ENCODE assay signal across 8 cellular contexts in genomic region chr7:22564511-22565045, GRCh38.
DNase-seq lines count a peak whose midpoint lies in the region; ATAC-seq, FAIRE-seq and TF ChIP-seq lines count a peak whose summit lies in the region.

No MANE protein-coding gene starts in this region.

- H4K20me1 ChIP-seq in BLaER1 treated with 17β-estradiol and CSF1 and Interleukin-3, amounts not matched to agents 10 nM and 100 nM, result no peaks in the 10 kb centered on the region
- H4K20me1 ChIP-seq in GM12878 (ENCODE audit: control insufficient read depth, insufficient read depth), result no peaks in the 10 kb centered on the region; the same call in 1 of the 2 replicates

- intact Hi-C loops in GM12878 (cut with micrococcal nuclease; ENCODE audit: unreplicated experiment), result loop anchor here (5.0 kb wide), 1 partner anchor 98 kb away; no protein-coding TSS in a partner anchor
- intact Hi-C loops in lower lobe of right lung (cut with DNase I), result loop anchor here (10.0 kb wide), 1 partner anchor 160 kb away; the partner anchor contains the start of gene IL6

- peak overlapping the region; percentile 76 to 99 (median 94) for H3K4me2 ChIP-seq in BLaER1 treated with 17β-estradiol and CSF1 and Interleukin-3, amounts not matched to agents 10 nM and 100 nM
- H3K4me2 ChIP-seq in GM12878 (ENCODE audit: control insufficient read depth, insufficient read depth), result peak overlapping the region; percentile 71

- peaks cover 0 to 25% (median 0%) of the 10 kb centered on the region in 11 experiments; a peak in 2 of 22 replicates for H3K36me3 ChIP-seq in BLaER1 treated with 17β-estradiol and CSF1 and Interleukin-3, amounts not matched to agents 10 nM and 100 nM
- H3K36me3 ChIP-seq in GM12878 (ENCODE audit: control insufficient read depth in 2 of 2, insufficient read depth in 2 of 2, low read length in 1 of 2) (no peaks in the 10 kb centered on the region), lower lobe of right lung (no peaks in the 10 kb centered on the region), suprapubic skin (no peaks in the 10 kb centered on the region)

- peaks cover 61 to 98% (median 71%) of the 10 kb centered on the region in 10 experiments for H3K4me1 ChIP-seq in BLaER1 treated with 17β-estradiol and CSF1 and Interleukin-3, amounts not matched to agents 10 nM and 100 nM
- H3K4me1 ChIP-seq in GM12878 (ENCODE audit: control insufficient read depth, insufficient read depth, low read length), result peaks cover 49% of the 10 kb centered on the region
- peaks cover 75% of the 10 kb centered on the region for H3K4me1 ChIP-seq in lower lobe of right lung
- H3K4me1 ChIP-seq in suprapubic skin, result peaks cover 56% of the 10 kb centered on the region

- H3K9ac ChIP-seq in BLaER1 treated with 17β-estradiol and CSF1 and Interleukin-3, amounts not matched to agents 10 nM and 100 nM, result peak overlapping the region in 7 of 11 experiments; percentile 19 to 87 (median 65); a peak in 11 of 22 replicates
- no peak overlapping the region for H3K9ac ChIP-seq in GM12878 (ENCODE audit: control insufficient read depth, insufficient read depth, low read length)

- WGBS in GM12878 (ENCODE audit: insufficient coverage, insufficient replicate concordance, low lambda C conversion rate, missing lambda C conversion rate), result 75% methylated on average over 6 of the region's 6 CpGs
- 68% methylated on average over 6 of the region's 6 CpGs for WGBS in suprapubic skin

- no peak for TF ChIP-seq POLR2A in GM12878 (IDR thresholded peaks at IDR 0.05; ENCODE audit: low read depth, low read length)
- TF ChIP-seq POLR2A in suprapubic skin (IDR thresholded peaks at IDR 0.05), result no peak

- H3K4me3 Mint-ChIP-seq in IgD-negative memory B cell, result peak overlapping the region in 3 of 4 donors; percentile 13 to 55 (median 55)

- DNase-seq in GM12878 (ENCODE audit: low read depth, low spot score) (no peak), lower lobe of right lung (no peak), suprapubic skin (ENCODE audit: low spot score in 2 of 2) (no peak), NCI-H446 treated with DMSO at 0.1 percent for 48 hours (lab: John Stamatoyannopoulos, UW) (no peak), SW480 (ENCODE audit: low spot score) (no peak)

- POLR2A ChIA-PET in GM12878 (lab: Charles Lee), result interaction anchor here (0.5 kb wide), 1 partner anchor 1058 kb away, joined by 3 read pairs; no protein-coding TSS in a partner anchor

- TF ChIP-seq CTCF in GM12878 (IDR thresholded peaks at IDR 0.05 in 2 of 3, conservative IDR thresholded peaks at IDR 0.05 in 1 of 3; ENCODE audit: control insufficient read depth in 2 of 3, extremely low read depth in 1 of 3, insufficient read depth in 1 of 3, low read depth in 3 of 3, low read length in 3 of 3) (no peak), lower lobe of right lung (IDR thresholded peaks at IDR 0.05) (no peak), suprapubic skin (IDR thresholded peaks at IDR 0.05) (no peak)

- RAD21 ChIA-PET in GM12878 (lab: Charles Lee; ENCODE audit: unreplicated experiment), result interaction anchor here (0.8 to 6.2 kb wide), 3 partner anchors 161 to 491 kb away, joined by 3 to 115 read pairs (median 3); partner anchors contain the start of gene IL6

- no peak for TF ChIP-seq RAD21 in GM12878 (IDR thresholded peaks at IDR 0.05; ENCODE audit: insufficient read depth, low read depth, low read length)

- H3K4me3 ChIP-seq in BLaER1 treated with 17β-estradiol and CSF1 and Interleukin-3, amounts not matched to agents 10 nM and 100 nM, result peak overlapping the region in 4 of 10 experiments; percentile 45 to 61 (median 58); a peak in 8 of 20 replicates
- H3K4me3 ChIP-seq in GM12878 (no peak overlapping the region), lower lobe of right lung (no peak overlapping the region), suprapubic skin (no peak overlapping the region)

- H3K36me3 Mint-ChIP-seq in IgD-negative memory B cell, result no peaks in the 10 kb centered on the region

- in situ Hi-C loops in GM12878 (cut with MboI), result loop anchor here (5.0 kb wide), 2 partner anchors 163 to 493 kb away; partner anchors contain the start of gene IL6

- peak overlapping the region in 8 of 11 experiments; percentile 38 to 87 (median 64); a peak in 13 of 22 replicates for H3K27ac ChIP-seq in BLaER1 treated with 17β-estradiol and CSF1 and Interleukin-3, amounts not matched to agents 10 nM and 100 nM
- H3K27ac ChIP-seq in GM12878 (ENCODE audit: control insufficient read depth, insufficient read depth), result no peak overlapping the region
- peak overlapping the region; percentile 28 for H3K27ac ChIP-seq in lower lobe of right lung
- no peak overlapping the region for H3K27ac ChIP-seq in suprapubic skin

- no peak for ATAC-seq in GM12878
- ATAC-seq in lower lobe of right lung, result no peak
- no peak for ATAC-seq in HG03342 (IDR thresholded peaks at IDR 0.05; ENCODE audit: unreplicated experiment)

- H2AFZ ChIP-seq in GM12878 (ENCODE audit: control insufficient read depth, low read depth, low read length), result no peak overlapping the region

- no peak for FAIRE-seq in GM12878 (lab: Jason Lieb, UNC)

- H3K79me2 ChIP-seq in GM12878 (ENCODE audit: control insufficient read depth, insufficient read depth, low read length), result no peaks in the 10 kb centered on the region

- TF ChIP-seq EP300 in GM12878 (IDR thresholded peaks at IDR 0.05; ENCODE audit: borderline replicate concordance in 1 of 2, control insufficient read depth in 1 of 2, low read depth in 2 of 2, low read length in 2 of 2) (no peak), suprapubic skin (IDR thresholded peaks at IDR 0.05) (no peak)

- CTCF ChIA-PET in GM12878 (lab: Yijun Ruan, JAX), result interaction anchor here (0.6 to 7.9 kb wide), 5 partner anchors 162 to 493 kb away, joined by 3 to 194 read pairs (median 4); partner anchors contain the start of gene IL6

- BruUV-seq in GM12878 (replicated peaks; lab: Mats Ljungman, UMichigan), result no TSS peak

- peaks cover 0 to 11% (median 0%) of the 10 kb centered on the region in 11 experiments; a peak in 2 of 22 replicates for H3K27me3 ChIP-seq in BLaER1 treated with 17β-estradiol and CSF1 and Interleukin-3, amounts not matched to agents 10 nM and 100 nM
- H3K27me3 ChIP-seq in GM12878 (replicated peaks in 1 of 2; ENCODE audit: control insufficient read depth in 2 of 2, insufficient read depth in 2 of 2, low read length in 1 of 2) (no peaks in the 10 kb centered on the region; a peak in 1 of 4 replicates), lower lobe of right lung (ENCODE audit: low read depth) (no peaks in the 10 kb centered on the region), suprapubic skin (no peaks in the 10 kb centered on the region)

- H3K9me3 Mint-ChIP-seq in IgD-negative memory B cell, result peaks cover 0 to 2% (median 0%) of the 10 kb centered on the region in 3 donors

- H3K9me3 ChIP-seq in BLaER1 treated with 17β-estradiol and CSF1 and Interleukin-3, amounts not matched to agents 10 nM and 100 nM (replicated peaks in 1 of 11), result no peaks in the 10 kb centered on the region
- H3K9me3 ChIP-seq in GM12878 (replicated peaks; ENCODE audit: control insufficient read depth, insufficient read depth, low read length) (no peaks in the 10 kb centered on the region), lower lobe of right lung (no peaks in the 10 kb centered on the region), suprapubic skin (no peaks in the 10 kb centered on the region)

- H3K4me1 Mint-ChIP-seq in IgD-negative memory B cell, result peaks cover 44 to 46% (median 45%) of the 10 kb centered on the region in 3 donors

- peak overlapping the region in 2 of 3 donors; percentile 58 to 67 for H3K27ac Mint-ChIP-seq in IgD-negative memory B cell

- SMC1A ChIA-PET in GM12878 (lab: Charles Lee; ENCODE audit: uncharacterized antibody, unreplicated experiment), result interaction anchor here (0.6 to 9.0 kb wide), 4 partner anchors 132 to 491 kb away, joined by 3 to 124 read pairs (median 40); partner anchors contain the start of gene IL6

- no peaks in the 10 kb centered on the region for H3K27me3 Mint-ChIP-seq in IgD-negative memory B cell

TF ChIP-seq in GM12878, 131 proteins besides CTCF, POLR2A, EP300 and RAD21 (continues in another document):
- TF ChIP-seq MYC (IDR thresholded peaks at IDR 0.05; ENCODE audit: insufficient read depth, insufficient read length, insufficient replicate concordance, low read length, severe bottlenecking), result no peak
- no peak for TF ChIP-seq PBX3 (IDR thresholded peaks at IDR 0.05; ENCODE audit: insufficient replicate concordance, low read depth, low read length)
- no peak for TF ChIP-seq NRF1 (conservative IDR thresholded peaks at IDR 0.05; ENCODE audit: low read depth, low read length)
- no peak for TF ChIP-seq RELA (IDR thresholded peaks at IDR 0.05; ENCODE audit: borderline replicate concordance, partially characterized antibody)
- TF ChIP-seq TCF7 (IDR thresholded peaks at IDR 0.05; ENCODE audit: borderline replicate concordance), result no peak
- TF ChIP-seq RUNX3 (IDR thresholded peaks at IDR 0.05; ENCODE audit: low read length), result no peak
- TF ChIP-seq SREBF1 (IDR thresholded peaks at IDR 0.05; ENCODE audit: low read length), result no peak
- TF ChIP-seq POLR2AphosphoS2 (IDR thresholded peaks at IDR 0.05; ENCODE audit: low read depth, low read length), result no peak
- no peak for TF ChIP-seq BACH1 (IDR thresholded peaks at IDR 0.05; ENCODE audit: borderline replicate concordance)
- TF ChIP-seq ETV6 (conservative IDR thresholded peaks at IDR 0.05 in 1 of 2, IDR thresholded peaks at IDR 0.05 in 1 of 2; ENCODE audit: borderline replicate concordance in 1 of 2, low read depth in 1 of 2), result no peak

Comparison
In these comparisons a context has a peak if more than half of its experiments do, and no peak if none do; other contexts are left out.
1. H3K27ac ChIP-seq: peak in BLaER1 treated with 17β-estradiol and CSF1 and Interleukin-3, amounts not matched to agents 10 nM and 100 nM (8 of 11) and lower lobe of right lung (single experiment); none in GM12878 (single experiment) and suprapubic skin (single experiment).